Comparison of ENCODE assay signal across 11 cellular contexts in the genomic region with DNA sequence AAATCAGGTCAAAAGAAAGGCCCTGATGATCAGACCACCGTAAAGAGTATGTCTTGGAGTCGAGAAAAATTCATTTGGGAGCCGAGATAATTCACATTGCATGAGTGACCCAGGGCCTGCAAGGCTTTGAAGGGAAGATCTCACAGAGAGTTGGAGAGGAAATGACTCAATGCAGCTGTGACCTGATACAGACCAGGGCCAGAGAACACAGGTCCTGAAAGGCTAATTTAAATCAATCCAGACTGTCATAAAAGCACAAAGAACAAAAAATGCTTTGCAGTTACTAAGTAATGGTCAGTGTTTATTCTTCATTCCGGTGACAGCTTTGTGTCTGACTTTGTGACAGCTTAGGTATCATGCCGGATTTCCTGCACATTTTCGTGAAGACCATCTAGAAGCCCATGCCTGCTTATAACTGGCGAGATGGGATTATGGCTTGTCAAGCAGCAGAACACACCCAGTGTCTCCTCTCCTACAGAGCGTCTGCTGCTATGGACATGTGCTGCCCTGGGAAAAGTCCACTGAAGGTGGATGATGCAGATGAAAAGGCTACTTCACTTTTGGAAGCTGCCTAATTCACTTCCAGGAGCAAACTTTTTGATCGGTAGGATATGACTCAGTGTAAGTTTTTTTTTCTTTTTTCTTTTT. TPM values are rescaled to one million over a fixed set of nuclear protein-coding genes. Genes with fewer than 3 reads are reported as not detected.
DNase-seq lines count a peak whose midpoint lies in the region; ATAC-seq and TF ChIP-seq lines count a peak whose summit lies in the region.
"Had no signal": no experiment of that assay in that cellular context is flagged by ENCODE, and none has a peak within 500 bp of the region (broad histone marks: within the 10 kb centered on the region; RNA-seq: fewer than 3 reads in every experiment).

No MANE protein-coding gene starts in this region.

- no peak overlapping the region for H3K4me3 ChIP-seq in DND-41 (ENCODE audit: low read depth in 1 of 2, low read length in 2 of 2)
- H3K4me3 ChIP-seq in right lobe of liver, result no peak overlapping the region
- H3K4me3 ChIP-seq in endodermal cell (ENCODE audit: low read length), result no peak overlapping the region
- H3K4me3 ChIP-seq: neural progenitor cell had no signal

- H4K20me1 ChIP-seq in DND-41 (ENCODE audit: insufficient read depth, low read length), result no peaks in the 10 kb centered on the region

- no peaks in the 10 kb centered on the region for H3K27me3 Mint-ChIP-seq in endodermal cell (ENCODE audit: insufficient read depth)

- H3K9me3 ChIP-seq in DND-41 (ENCODE audit: insufficient read depth, low read length, severe bottlenecking), result no peaks in the 10 kb centered on the region
- H3K9me3 ChIP-seq in right lobe of liver, result no peaks in the 10 kb centered on the region
- H3K9me3 ChIP-seq in endodermal cell (ENCODE audit: control insufficient read depth, low read length), result no peaks in the 10 kb centered on the region

- H3K36me3 ChIP-seq in DND-41 (ENCODE audit: insufficient read depth, low read length) (no peaks in the 10 kb centered on the region), right lobe of liver (no peaks in the 10 kb centered on the region), endodermal cell (ENCODE audit: control insufficient read depth, insufficient read depth, low read length) (no peaks in the 10 kb centered on the region)
- H3K36me3 ChIP-seq: neural progenitor cell had no signal

- no peak for TF ChIP-seq CTCF in DND-41 (IDR thresholded peaks at IDR 0.05; ENCODE audit: borderline replicate concordance, extremely low read depth, low read length, poor library complexity, severe bottlenecking)
- no peak for TF ChIP-seq CTCF in right lobe of liver (IDR thresholded peaks at IDR 0.05)
- no peak for TF ChIP-seq CTCF in endodermal cell (conservative IDR thresholded peaks at IDR 0.05)

- no peaks in the 10 kb centered on the region for H3K9me3 Mint-ChIP-seq in endodermal cell
- H3K9me3 Mint-ChIP-seq: neural progenitor cell had no signal

- H3K4me1 ChIP-seq in DND-41 (ENCODE audit: insufficient read depth, low read length), result peaks cover 29% of the 10 kb centered on the region
- no peaks in the 10 kb centered on the region for H3K4me1 ChIP-seq in right lobe of liver
- H3K4me1 ChIP-seq in endodermal cell (ENCODE audit: control insufficient read depth, insufficient read depth, low read length), result no peaks in the 10 kb centered on the region
- H3K4me1 ChIP-seq: neural progenitor cell had no signal

- H3K79me2 ChIP-seq in DND-41 (ENCODE audit: insufficient read depth, low read length), result no peaks in the 10 kb centered on the region

- DNase-seq in DND-41 (no peak), astrocyte of the hippocampus (ENCODE audit: low read depth, low spot score) (peak; percentile 35), right lobe of liver (no peak), endodermal cell (no peak)
- no peak for DNase-seq in stimulated activated CD4-positive, alpha-beta T cell treated with anti-CD3 and anti-CD28 coated beads, Interleukin-12 subunit alpha, Interleukin-12 subunit beta, amount 100 ng/mL, for 4 hours
- DNase-seq: NCI-H187 treated with DMSO at 0.1 percent for 48 hours had no signal

- peak overlapping the region; percentile 30; the same call in 1 of the 2 replicates for H2AFZ ChIP-seq in DND-41 (ENCODE audit: low read depth, low read length)
- H2AFZ ChIP-seq: neural progenitor cell had no signal

- TF ChIP-seq POLR2A in right lobe of liver (IDR thresholded peaks at IDR 0.05), result no peak

- H3K27ac ChIP-seq in DND-41 (ENCODE audit: low read length) (peak overlapping the region; percentile 55), right lobe of liver (no peak overlapping the region), endodermal cell (ENCODE audit: low read depth, low read length) (no peak overlapping the region)
- H3K27ac ChIP-seq: neural progenitor cell had no signal

- H3K27ac Mint-ChIP-seq in endodermal cell, result no peak overlapping the region
- H3K27ac Mint-ChIP-seq: neural progenitor cell had no signal

- no peak overlapping the region for H3K4me2 ChIP-seq in DND-41 (ENCODE audit: insufficient read depth, low read length)
- H3K4me2 ChIP-seq: neural progenitor cell had no signal

- intact Hi-C loops in right lobe of liver (cut with DNase I), result no loop called here

- H3K36me3 Mint-ChIP-seq in endodermal cell (ENCODE audit: low read depth), result no peaks in the 10 kb centered on the region
- H3K36me3 Mint-ChIP-seq: neural progenitor cell had no signal

- H3K9ac ChIP-seq in DND-41 (ENCODE audit: low read depth, low read length) (no peak overlapping the region), endodermal cell (ENCODE audit: extremely low read depth, low read length, poor library complexity, severe bottlenecking) (no peak overlapping the region)
- H3K9ac ChIP-seq: neural progenitor cell had no signal

- H3K27me3 ChIP-seq in DND-41 (ENCODE audit: insufficient read depth, low read length, poor library complexity) (no peaks in the 10 kb centered on the region), right lobe of liver (no peaks in the 10 kb centered on the region), endodermal cell (ENCODE audit: control insufficient read depth, insufficient read depth, low read length, poor library complexity, severe bottlenecking) (no peaks in the 10 kb centered on the region)
- H3K27me3 ChIP-seq: neural progenitor cell had no signal

- no peak overlapping the region for H3K4me3 Mint-ChIP-seq in endodermal cell
- H3K4me3 Mint-ChIP-seq: neural progenitor cell had no signal

- H3K4me1 Mint-ChIP-seq in endodermal cell, result no peaks in the 10 kb centered on the region
- H3K4me1 Mint-ChIP-seq: neural progenitor cell had no signal

- ATAC-seq in DND-41 (ENCODE audit: insufficient read depth, low read depth), result peak; percentile 81
- ATAC-seq in HG03432 (IDR thresholded peaks at IDR 0.05; ENCODE audit: unreplicated experiment), result peak; percentile 91
- peak; percentile 50 to 83 (median 64) for ATAC-seq in right lobe of liver
- no peak for ATAC-seq in HG03354 (IDR thresholded peaks at IDR 0.05; ENCODE audit: poor library complexity, severe bottlenecking, unreplicated experiment)
- no peak for ATAC-seq in HG02938 (IDR thresholded peaks at IDR 0.05; ENCODE audit: unreplicated experiment)

- 35% methylated on average over 9 of the region's 9 CpGs for WGBS in right lobe of liver (ENCODE audit: insufficient coverage, low coverage, low lambda C conversion rate, missing lambda C conversion rate)
- WGBS in endodermal cell (ENCODE audit: insufficient coverage in 1 of 2, insufficient read length in 1 of 2), 2 experiments, result 88 to 93% methylated on average over 8 to 9 of the region's 9 CpGs

RNA-seq across cellular contexts. Expression of gene ACTBL2, which starts 5.8 kb away (rescaled TPM):
- total RNA-seq in right lobe of liver (not detected), endodermal cell (not detected)
- polyA plus RNA-seq in endodermal cell (2013, experiment 1 of 2), result not detected
- polyA plus RNA-seq in endodermal cell (2013, experiment 2 of 2), result not detected
- total RNA-seq: T-helper 1 cell treated with Interleukin-12 subunit alpha and Interleukin-12 subunit beta and Interleukin-4 antibody, amounts not matched to agents 30 ng/mL and 1 ng/mL, for 36 hours had no signal

Comparison
In these comparisons a context has a peak if more than half of its experiments do, and no peak if none do; other contexts are left out.
1. ATAC-seq: peak in DND-41 (single experiment), HG03432 (single experiment) and right lobe of liver (4 of 4); none in HG03354 (single experiment) and HG02938 (single experiment).